In genomic region chr17:20991276-20992037, GRCh38 we compare ENCODE assay signal across 25 cellular contexts.
"Had no signal": no experiment of that assay in that cellular context is flagged by ENCODE, and none has a peak within 500 bp of the region (broad histone marks: within the 10 kb centered on the region; RNA-seq: fewer than 3 reads in every experiment).

No MANE protein-coding gene starts in this region.

- H3K4me3 Mint-ChIP-seq: activated B cell treated with CpG ODN at 0.5 μM for 24 hours; activated CD4-positive, alpha-beta memory T cell treated with anti-CD3 and anti-CD28 coated beads, Interleukin-2, amount 10 ng/mL, durations not matched to agents 7 days and 5 days; activated naive CD4-positive, alpha-beta T cell treated with anti-CD3 and anti-CD28 coated beads, Interleukin-2, amount 50 U/mL, for 24 hours; activated T-cell treated with anti-CD3 and anti-CD28 coated beads, Interleukin-2, amount 50 U/mL, for 72 hours; brain; dendritic cell treated with granulocyte-macrophage colony-stimulating factor and Interleukin-4, amounts not matched to agents 40 ng/mL and 50 ng/mL, for 4 days; immature natural killer cell; memory B cell; stimulated activated effector memory CD8-positive, alpha-beta T cell treated with anti-CD3 and anti-CD28 coated beads, Interleukin-12 subunit alpha, Interleukin-12 subunit beta, amount 100 ng/mL, for 72 hours had no signal

- ATAC-seq: activated T-cell treated with anti-CD3 and anti-CD28 coated beads, Interleukin-2, amount 50 U/mL, for 72 hours; foreskin keratinocyte; left ventricle myocardium superior; stimulated activated effector memory CD8-positive, alpha-beta T cell treated with anti-CD3 and anti-CD28 coated beads, Interleukin-12 subunit alpha, Interleukin-12 subunit beta, amount 100 ng/mL, for 72 hours had no signal

- H3K27me3 Mint-ChIP-seq: activated B cell treated with CpG ODN at 0.5 μM for 24 hours; activated CD4-positive, alpha-beta memory T cell treated with anti-CD3 and anti-CD28 coated beads, Interleukin-2, amount 10 ng/mL, durations not matched to agents 7 days and 5 days; activated naive CD4-positive, alpha-beta T cell treated with anti-CD3 and anti-CD28 coated beads, Interleukin-2, amount 50 U/mL, for 24 hours; memory B cell had no signal

- H3K9me3 Mint-ChIP-seq: activated B cell treated with CpG ODN at 0.5 μM for 24 hours; activated CD4-positive, alpha-beta memory T cell treated with anti-CD3 and anti-CD28 coated beads, Interleukin-2, amount 10 ng/mL, durations not matched to agents 7 days and 5 days; activated naive CD4-positive, alpha-beta T cell treated with anti-CD3 and anti-CD28 coated beads, Interleukin-2, amount 50 U/mL, for 24 hours; activated T-cell treated with anti-CD3 and anti-CD28 coated beads, Interleukin-2, amount 50 U/mL, for 72 hours; dendritic cell treated with granulocyte-macrophage colony-stimulating factor and Interleukin-4, amounts not matched to agents 40 ng/mL and 50 ng/mL, for 4 days; immature natural killer cell; memory B cell; stimulated activated effector memory CD8-positive, alpha-beta T cell treated with anti-CD3 and anti-CD28 coated beads, Interleukin-12 subunit alpha, Interleukin-12 subunit beta, amount 100 ng/mL, for 72 hours had no signal

- H2AFZ ChIP-seq: hepatocyte had no signal

- H3K4me1 ChIP-seq: foreskin keratinocyte, prostate gland had no signal

- H3K4me1 Mint-ChIP-seq: activated CD4-positive, alpha-beta memory T cell treated with anti-CD3 and anti-CD28 coated beads, Interleukin-2, amount 10 ng/mL, durations not matched to agents 7 days and 5 days; immature natural killer cell; stimulated activated effector memory CD8-positive, alpha-beta T cell treated with anti-CD3 and anti-CD28 coated beads, Interleukin-12 subunit alpha, Interleukin-12 subunit beta, amount 100 ng/mL, for 72 hours had no signal

- H3K4me3 ChIP-seq: hepatocyte, ovary, prostate gland, testis had no signal

- H3K36me3 Mint-ChIP-seq: activated naive CD4-positive, alpha-beta T cell treated with anti-CD3 and anti-CD28 coated beads, Interleukin-2, amount 50 U/mL, for 24 hours; immature natural killer cell; stimulated activated effector memory CD8-positive, alpha-beta T cell treated with anti-CD3 and anti-CD28 coated beads, Interleukin-12 subunit alpha, Interleukin-12 subunit beta, amount 100 ng/mL, for 72 hours had no signal

- H3K36me3 ChIP-seq: ovary, prostate gland had no signal

- H3K9me3 ChIP-seq: ovary, prostate gland, testis had no signal

- DNase-seq: activated B cell treated with CpG ODN at 0.5 μM for 24 hours; activated CD4-positive, alpha-beta memory T cell treated with anti-CD3 and anti-CD28 coated beads, Interleukin-2, amount 10 ng/mL, durations not matched to agents 7 days and 5 days; activated CD4-positive, alpha-beta T cell treated with anti-CD3 and anti-CD28 coated beads for 48 hours; activated gamma-delta T cell; activated T-cell treated with anti-CD3 and anti-CD28 coated beads, Interleukin-2, amount 50 U/mL, for 72 hours; anterior cingulate cortex; caudate nucleus; effector CD4-positive, alpha-beta T cell; foreskin keratinocyte; immature natural killer cell; kidney glomerular epithelial cell; left ventricle myocardium superior; SIG-M5; stimulated activated CD4-positive, alpha-beta T cell treated with anti-CD3 and anti-CD28 coated beads, Interleukin-1b, Interleukin-23, amount 100 ng/mL, for 48 hours; T-helper 1 cell; testis; trophoblast cell had no signal

- H3K79me2 ChIP-seq: hepatocyte had no signal

- H3K4me2 ChIP-seq: hepatocyte had no signal

- H3K27ac ChIP-seq: foreskin keratinocyte, hepatocyte, ovary, prostate gland, testis had no signal

- H3K27me3 ChIP-seq: foreskin keratinocyte, hepatocyte, ovary, testis had no signal

- H3K27ac Mint-ChIP-seq: activated B cell treated with CpG ODN at 0.5 μM for 24 hours; activated CD4-positive, alpha-beta memory T cell treated with anti-CD3 and anti-CD28 coated beads, Interleukin-2, amount 10 ng/mL, durations not matched to agents 7 days and 5 days; activated naive CD4-positive, alpha-beta T cell treated with anti-CD3 and anti-CD28 coated beads, Interleukin-2, amount 50 U/mL, for 24 hours; activated T-cell treated with anti-CD3 and anti-CD28 coated beads, Interleukin-2, amount 50 U/mL, for 72 hours; dendritic cell treated with granulocyte-macrophage colony-stimulating factor and Interleukin-4, amounts not matched to agents 40 ng/mL and 50 ng/mL, for 4 days had no signal
